Comparison of ENCODE assay signal across 21 cellular contexts in the genomic region with DNA sequence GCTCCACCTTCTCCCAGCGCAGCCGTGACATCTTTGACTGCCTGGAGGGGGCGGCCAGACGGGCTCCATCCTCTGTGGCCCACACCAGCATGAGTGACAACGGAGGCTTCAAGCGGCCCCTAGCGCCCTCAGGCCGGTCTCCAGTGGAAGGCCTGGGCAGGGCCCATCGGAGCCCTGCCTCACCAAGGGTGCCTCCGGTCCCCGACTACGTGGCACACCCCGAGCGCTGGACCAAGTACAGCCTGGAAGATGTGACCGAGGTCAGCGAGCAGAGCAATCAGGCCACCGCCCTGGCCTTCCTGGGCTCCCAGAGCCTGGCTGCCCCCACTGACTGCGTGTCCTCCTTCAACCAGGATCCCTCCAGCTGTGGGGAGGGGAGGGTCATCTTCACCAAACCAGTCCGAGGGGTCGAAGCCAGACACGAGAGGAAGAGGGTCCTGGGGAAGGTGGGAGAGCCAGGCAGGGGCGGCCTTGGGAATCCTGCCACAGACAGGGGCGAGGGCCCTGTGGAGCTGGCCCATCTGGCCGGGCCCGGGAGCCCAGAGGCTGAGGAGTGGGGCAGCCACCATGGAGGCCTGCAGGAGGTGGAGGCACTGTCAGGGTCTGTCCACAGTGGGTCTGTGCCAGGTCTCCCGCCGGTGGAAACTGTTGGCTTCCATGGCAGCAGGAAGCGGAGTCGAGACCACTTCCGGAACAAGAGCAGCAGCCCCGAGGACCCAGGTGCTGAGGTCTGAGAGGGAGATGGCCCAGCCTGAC. TPM values are rescaled to one million over a fixed set of nuclear protein-coding genes. Genes with fewer than 3 reads are reported as not detected.
A peak's percentile ranks its signal among the peaks of the same experiment; 100 is the strongest.
DNase-seq lines count a peak whose midpoint lies in the region; ATAC-seq and TF ChIP-seq lines count a peak whose summit lies in the region.
"Had no signal": no experiment of that assay in that cellular context is flagged by ENCODE, and none has a peak within 500 bp of the region (broad histone marks: within the 10 kb centered on the region; RNA-seq: fewer than 3 reads in every experiment).

No MANE protein-coding gene starts in this region.

- DNase-seq in activated CD4-positive, alpha-beta T cell treated with anti-CD3 and anti-CD28 coated beads for 36 hours, result no peak
- no peak for DNase-seq in activated CD4-positive, alpha-beta T cell treated with anti-CD3 and anti-CD28 coated beads for 1 hour
- no peak for DNase-seq in Caco-2
- no peak for DNase-seq in activated T-helper 2 cell treated with anti-CD3 and anti-CD28 coated beads, Interferon-gamma antibody, Interleukin-2, Interleukin-4, amounts not matched to agents 10 μg/mL and 5 μg/mL and 100 μg/mL, durations not matched to agents 14 hours and 24 hours and 36 hours (ENCODE audit: low spot score)
- DNase-seq in naive thymus-derived CD8-positive, alpha-beta T cell, result no peak
- DNase-seq in superior temporal gyrus (ENCODE audit: extremely low spot score), result no peak
- DNase-seq in NCI-H146 treated with DMSO at 0.1 percent for 48 hours (lab: John Stamatoyannopoulos, UW; ENCODE audit: unreplicated experiment), result no peak
- DNase-seq: 8988T; amniotic stem cell; central memory CD4-positive, alpha-beta T cell; effector CD4-positive, alpha-beta T cell; Kasumi-1; NCI-H1105 treated with DMSO at 0.1 percent for 48 hours; SHP77; testis had no signal

- no peak for ATAC-seq in activated CD4-positive, alpha-beta T cell treated with anti-CD3 and anti-CD28 coated beads for 36 hours
- ATAC-seq in naive thymus-derived CD8-positive, alpha-beta T cell, result no peak
- no peak for ATAC-seq in HG02840 (IDR thresholded peaks at IDR 0.05; ENCODE audit: low FRiP score, unreplicated experiment)
- ATAC-seq: activated CD4-positive, CD25-positive, alpha-beta regulatory T cell treated with anti-CD3 and anti-CD28 coated beads, Interleukin-2, amount 50 U/mL, for 24 hours had no signal

- H3K27me3 ChIP-seq in Caco-2 (replicated peaks; ENCODE audit: control insufficient read depth, insufficient read depth, low read length), result no peaks in the 10 kb centered on the region
- H3K27me3 ChIP-seq: testis had no signal

- H3K4me3 Mint-ChIP-seq in activated CD4-positive, alpha-beta T cell treated with anti-CD3 and anti-CD28 coated beads for 36 hours, result peak overlapping the region; percentile 87
- peak overlapping the region; percentile 29 for H3K4me3 Mint-ChIP-seq in Caco-2 (ENCODE audit: unreplicated experiment)
- peak overlapping the region; percentile 95 for H3K4me3 Mint-ChIP-seq in activated T-helper 2 cell treated with anti-CD3 and anti-CD28 coated beads, Interferon-gamma antibody, Interleukin-2, Interleukin-4, amounts not matched to agents 10 μg/mL and 5 μg/mL and 100 μg/mL, durations not matched to agents 14 hours and 24 hours and 36 hours (ENCODE audit: low read depth)
- peak overlapping the region in 7 of 10 donors; percentile 11 to 94 (median 52) for H3K4me3 Mint-ChIP-seq in naive thymus-derived CD8-positive, alpha-beta T cell

- peaks cover 14% of the 10 kb centered on the region for H3K4me1 ChIP-seq in Caco-2

- peaks cover 9% of the 10 kb centered on the region for H3K36me3 Mint-ChIP-seq in activated CD4-positive, alpha-beta T cell treated with anti-CD3 and anti-CD28 coated beads for 36 hours (ENCODE audit: low read depth)
- H3K36me3 Mint-ChIP-seq in Caco-2 (ENCODE audit: insufficient read depth, unreplicated experiment), result peaks cover 53% of the 10 kb centered on the region
- peaks cover 15% of the 10 kb centered on the region for H3K36me3 Mint-ChIP-seq in activated T-helper 2 cell treated with anti-CD3 and anti-CD28 coated beads, Interferon-gamma antibody, Interleukin-2, Interleukin-4, amounts not matched to agents 10 μg/mL and 5 μg/mL and 100 μg/mL, durations not matched to agents 14 hours and 24 hours and 36 hours (ENCODE audit: low read depth)
- H3K36me3 Mint-ChIP-seq in naive thymus-derived CD8-positive, alpha-beta T cell, result peaks cover 0 to 15% (median 0%) of the 10 kb centered on the region in 3 donors

- TF ChIP-seq CTCF in Caco-2 (IDR thresholded peaks at IDR 0.05; ENCODE audit: insufficient read depth in 1 of 2, low read depth in 1 of 2, low read length in 1 of 2, severe bottlenecking in 1 of 2, unreplicated experiment in 1 of 2), result no peak

- H3K27ac Mint-ChIP-seq in activated CD4-positive, alpha-beta T cell treated with anti-CD3 and anti-CD28 coated beads for 36 hours, result no peak overlapping the region
- no peak overlapping the region for H3K27ac Mint-ChIP-seq in Caco-2 (ENCODE audit: unreplicated experiment)
- H3K27ac Mint-ChIP-seq in activated T-helper 2 cell treated with anti-CD3 and anti-CD28 coated beads, Interferon-gamma antibody, Interleukin-2, Interleukin-4, amounts not matched to agents 10 μg/mL and 5 μg/mL and 100 μg/mL, durations not matched to agents 14 hours and 24 hours and 36 hours, result no peak overlapping the region
- H3K27ac Mint-ChIP-seq in naive thymus-derived CD8-positive, alpha-beta T cell, result peak overlapping the region in 1 of 10 donors; percentile 56
- H3K27ac Mint-ChIP-seq: T-helper 1 cell treated with Interleukin-12 subunit alpha and Interleukin-12 subunit beta and Interleukin-4 antibody, amounts not matched to agents 30 μg/mL and 1 μg/mL, for 36 hours had no signal

- H3K9me3 Mint-ChIP-seq in activated CD4-positive, alpha-beta T cell treated with anti-CD3 and anti-CD28 coated beads for 36 hours (ENCODE audit: low read depth), result no peaks in the 10 kb centered on the region
- no peaks in the 10 kb centered on the region for H3K9me3 Mint-ChIP-seq in Caco-2 (ENCODE audit: unreplicated experiment)
- H3K9me3 Mint-ChIP-seq in activated T-helper 2 cell treated with anti-CD3 and anti-CD28 coated beads, Interferon-gamma antibody, Interleukin-2, Interleukin-4, amounts not matched to agents 10 μg/mL and 5 μg/mL and 100 μg/mL, durations not matched to agents 14 hours and 24 hours and 36 hours, result no peaks in the 10 kb centered on the region
- no peaks in the 10 kb centered on the region for H3K9me3 Mint-ChIP-seq in naive thymus-derived CD8-positive, alpha-beta T cell
- H3K9me3 Mint-ChIP-seq: T-helper 1 cell treated with Interleukin-12 subunit alpha and Interleukin-12 subunit beta and Interleukin-4 antibody, amounts not matched to agents 30 μg/mL and 1 μg/mL, for 36 hours had no signal

- no peaks in the 10 kb centered on the region for H3K9me3 ChIP-seq in Caco-2
- H3K9me3 ChIP-seq: testis had no signal

- no peak overlapping the region for H3K4me3 ChIP-seq in Caco-2 (ENCODE audit: low read depth, low read length)
- H3K4me3 ChIP-seq: testis had no signal

- H3K27me3 Mint-ChIP-seq in activated CD4-positive, alpha-beta T cell treated with anti-CD3 and anti-CD28 coated beads for 36 hours, result no peaks in the 10 kb centered on the region
- H3K27me3 Mint-ChIP-seq in Caco-2 (ENCODE audit: insufficient read depth, unreplicated experiment), result no peaks in the 10 kb centered on the region
- H3K27me3 Mint-ChIP-seq in activated T-helper 2 cell treated with anti-CD3 and anti-CD28 coated beads, Interferon-gamma antibody, Interleukin-2, Interleukin-4, amounts not matched to agents 10 μg/mL and 5 μg/mL and 100 μg/mL, durations not matched to agents 14 hours and 24 hours and 36 hours (ENCODE audit: low read depth), result no peaks in the 10 kb centered on the region
- H3K27me3 Mint-ChIP-seq in naive thymus-derived CD8-positive, alpha-beta T cell, result no peaks in the 10 kb centered on the region

- H3K36me3 ChIP-seq in Caco-2 (ENCODE audit: control insufficient read depth, insufficient read depth, low read length), result no peaks in the 10 kb centered on the region

- intact Hi-C loops in activated CD4-positive, alpha-beta T cell treated with anti-CD3 and anti-CD28 coated beads for 36 hours (cut with DNase I, micrococcal nuclease), result loop anchor here (5.0 kb wide), 5 partner anchors 206 to 1019 kb away; partner anchors contain the start of genes CTSD (in 1 of the 2), LSP1 (in 1 of the 2) and ZNF195 (in 1 of the 2)
- intact Hi-C loops in Caco-2 (cut with micrococcal nuclease; ENCODE audit: unreplicated experiment), result loop anchor here (5.0 kb wide), 1 partner anchor 201 kb away; no protein-coding TSS in a partner anchor
- intact Hi-C loops in activated T-helper 2 cell treated with anti-CD3 and anti-CD28 coated beads, Interferon-gamma antibody, Interleukin-2, Interleukin-4, amounts not matched to agents 10 μg/mL and 5 μg/mL and 100 μg/mL, durations not matched to agents 14 hours and 24 hours and 36 hours (cut with micrococcal nuclease), result loop anchor here (5.0 to 10.0 kb wide), 3 partner anchors 206 to 1394 kb away; partner anchors contain the start of genes BRSK2 and NUP98

- peaks cover 16% of the 10 kb centered on the region for H3K4me1 Mint-ChIP-seq in activated CD4-positive, alpha-beta T cell treated with anti-CD3 and anti-CD28 coated beads for 36 hours
- no peaks in the 10 kb centered on the region for H3K4me1 Mint-ChIP-seq in Caco-2 (ENCODE audit: low read depth, unreplicated experiment)
- H3K4me1 Mint-ChIP-seq in activated T-helper 2 cell treated with anti-CD3 and anti-CD28 coated beads, Interferon-gamma antibody, Interleukin-2, Interleukin-4, amounts not matched to agents 10 μg/mL and 5 μg/mL and 100 μg/mL, durations not matched to agents 14 hours and 24 hours and 36 hours (ENCODE audit: low read depth), result peaks cover 6% of the 10 kb centered on the region
- H3K4me1 Mint-ChIP-seq in naive thymus-derived CD8-positive, alpha-beta T cell, result peaks cover 3 to 25% (median 18%) of the 10 kb centered on the region in 4 donors

- no TSS peak for BruUV-seq in Caco-2 (replicated peaks; lab: Mats Ljungman, UMichigan)

- POLR2A ChIA-PET in activated CD4-positive, alpha-beta T cell treated with anti-CD3 and anti-CD28 coated beads for 36 hours (lab: Charles Lee), result no interaction called here
- POLR2A ChIA-PET in Caco-2 (lab: Charles Lee), result no interaction called here
- POLR2A ChIA-PET in naive thymus-derived CD8-positive, alpha-beta T cell (lab: Charles Lee), result interaction anchor here (1.5 to 8.2 kb wide), 2 partner anchors 94 to 101 kb away, joined by 3 to 113 read pairs; partner anchors contain the start of genes C11orf21 and TSPAN32

- CTCF ChIA-PET in activated CD4-positive, alpha-beta T cell treated with anti-CD3 and anti-CD28 coated beads for 36 hours (lab: Charles Lee), result interaction anchor here (0.7 kb wide), 2 partner anchors 97 to 128 kb away, joined by 3 to 4 read pairs; no protein-coding TSS in a partner anchor
- CTCF ChIA-PET in Caco-2 (lab: Charles Lee), result interaction anchor here (0.9 kb wide), 1 partner anchor 16 kb away, joined by 3 read pairs; no protein-coding TSS in a partner anchor

RNA-seq across cellular contexts. Expression of gene TSSC4, which starts 2.5 kb away (rescaled TPM):
- 10 to 100 TPM; 19.8 to 38.4 TPM for total RNA-seq in activated CD4-positive, alpha-beta T cell treated with anti-CD3 and anti-CD28 coated beads for 36 hours
- total RNA-seq in Caco-2 (2022), result 46.2 and 60.9 TPM in 2 replicates
- total RNA-seq in activated T-helper 2 cell treated with anti-CD3 and anti-CD28 coated beads, Interferon-gamma antibody, Interleukin-2, Interleukin-4, amounts not matched to agents 10 μg/mL and 5 μg/mL and 100 μg/mL, durations not matched to agents 14 hours and 24 hours and 36 hours, result 46.6 and 48.9 TPM in 2 replicates
- 10 to 100 TPM; 56.6 to 65.6 TPM for total RNA-seq in naive thymus-derived CD8-positive, alpha-beta T cell
- 10 to 100 TPM; 49.0 to 68.3 (median 54.7) TPM for polyA plus RNA-seq in naive thymus-derived CD8-positive, alpha-beta T cell

RNA-seq across cellular contexts. Expression of gene CD81, which starts 26.0 kb away (rescaled TPM):
- total RNA-seq in activated CD4-positive, alpha-beta T cell treated with anti-CD3 and anti-CD28 coated beads for 36 hours, result 100 to 1,000 TPM; 118 to 145 TPM
- total RNA-seq in Caco-2 (2022), result 397 and 412 TPM in 2 replicates
- 211 and 219 TPM in 2 replicates for total RNA-seq in activated T-helper 2 cell treated with anti-CD3 and anti-CD28 coated beads, Interferon-gamma antibody, Interleukin-2, Interleukin-4, amounts not matched to agents 10 μg/mL and 5 μg/mL and 100 μg/mL, durations not matched to agents 14 hours and 24 hours and 36 hours
- total RNA-seq in naive thymus-derived CD8-positive, alpha-beta T cell, result 10 to 100 TPM; 83.1 to 92.1 TPM
- 10 to 100 TPM; 15.3 to 62.0 (median 42.1) TPM for polyA plus RNA-seq in naive thymus-derived CD8-positive, alpha-beta T cell

RNA-seq across cellular contexts. Expression of gene TRPM5, which starts 41.2 kb away (rescaled TPM):
- total RNA-seq in activated CD4-positive, alpha-beta T cell treated with anti-CD3 and anti-CD28 coated beads for 36 hours, result under 1 TPM in 1 of 2 experiments, not detected in 1; 0.05 TPM
- not detected in 2 replicates for total RNA-seq in Caco-2 (2022)
- not detected in 2 replicates for total RNA-seq in activated T-helper 2 cell treated with anti-CD3 and anti-CD28 coated beads, Interferon-gamma antibody, Interleukin-2, Interleukin-4, amounts not matched to agents 10 μg/mL and 5 μg/mL and 100 μg/mL, durations not matched to agents 14 hours and 24 hours and 36 hours
- total RNA-seq in naive thymus-derived CD8-positive, alpha-beta T cell, result under 1 TPM; 0.60 to 0.69 TPM
- not detected for polyA plus RNA-seq in naive thymus-derived CD8-positive, alpha-beta T cell
- total RNA-seq: lower leg skin, pulmonary artery endothelial cell had no signal
- polyA plus RNA-seq: BJ had no signal

RNA-seq across cellular contexts. Expression of gene KCNQ1, which starts 41.7 kb away (rescaled TPM):
- 10 to 100 TPM in 1 of 2 experiments, 1 to 10 TPM in 1; 9.1 to 10.9 TPM for total RNA-seq in activated CD4-positive, alpha-beta T cell treated with anti-CD3 and anti-CD28 coated beads for 36 hours
- total RNA-seq in Caco-2 (2022), result 0.72 and 1.0 TPM in 2 replicates
- 3.4 and 4.0 TPM in 2 replicates for total RNA-seq in activated T-helper 2 cell treated with anti-CD3 and anti-CD28 coated beads, Interferon-gamma antibody, Interleukin-2, Interleukin-4, amounts not matched to agents 10 μg/mL and 5 μg/mL and 100 μg/mL, durations not matched to agents 14 hours and 24 hours and 36 hours
- 10 to 100 TPM; 23.5 to 25.1 TPM for total RNA-seq in naive thymus-derived CD8-positive, alpha-beta T cell
- 10 to 100 TPM in 2 of 3 donors, 1 to 10 TPM in 1; 8.7 to 22.9 (median 10.4) TPM for polyA plus RNA-seq in naive thymus-derived CD8-positive, alpha-beta T cell
- polyA plus RNA-seq: BJ had no signal

Comparison
In these comparisons a context has a peak if more than half of its experiments do, and no peak if none do; other contexts are left out.
1. H3K4me3 Mint-ChIP-seq: peak in every context shown above with its lines; median percentile 95 in activated T-helper 2 cell treated with anti-CD3 and anti-CD28 coated beads, Interferon-gamma antibody, Interleukin-2, Interleukin-4, amounts not matched to agents 10 μg/mL and 5 μg/mL and 100 μg/mL, durations not matched to agents 14 hours and 24 hours and 36 hours; 87 in activated CD4-positive, alpha-beta T cell treated with anti-CD3 and anti-CD28 coated beads for 36 hours; 52 in naive thymus-derived CD8-positive, alpha-beta T cell; 29 in Caco-2.